Comparison of ENCODE assay signal across 8 cellular contexts in the genomic region with DNA sequence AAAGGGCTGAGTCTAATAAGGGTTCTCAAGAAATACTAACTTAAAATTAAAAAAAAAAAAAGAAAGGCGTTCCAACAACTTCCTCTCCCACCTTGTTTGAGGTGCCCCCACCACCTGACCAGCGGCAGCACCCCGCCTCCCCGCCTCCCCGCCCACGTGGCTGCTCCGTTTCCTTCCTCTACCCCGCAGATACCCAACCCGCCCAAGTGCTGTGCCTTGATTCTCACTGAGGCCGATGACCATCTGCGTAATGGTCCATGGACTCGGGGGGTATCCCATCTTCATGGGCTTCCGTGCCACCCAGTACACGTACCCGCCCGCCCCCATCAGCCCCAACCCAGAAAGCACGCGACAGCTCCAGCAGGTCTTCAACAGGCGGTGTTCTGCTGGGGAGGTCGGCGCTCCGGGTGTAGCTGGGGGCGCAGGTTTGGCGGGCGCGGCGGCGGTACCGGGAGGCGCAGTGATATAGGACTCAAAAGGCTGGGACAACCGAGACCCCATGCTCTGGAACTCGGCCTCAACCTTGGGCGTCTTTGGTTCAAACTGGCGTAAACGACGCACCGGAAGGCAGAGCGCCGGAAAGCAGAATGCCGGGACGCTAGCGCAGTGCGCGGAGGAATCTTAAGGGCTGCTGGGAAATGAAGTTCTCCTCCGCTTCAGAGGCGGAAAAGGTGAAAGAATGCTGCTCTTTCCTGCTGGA. TPM values are rescaled to one million over a fixed set of nuclear protein-coding genes. Genes with fewer than 3 reads are reported as not detected.
DNase-seq lines count a peak whose midpoint lies in the region; ATAC-seq lines count a peak whose summit lies in the region.

A gene with protein sequence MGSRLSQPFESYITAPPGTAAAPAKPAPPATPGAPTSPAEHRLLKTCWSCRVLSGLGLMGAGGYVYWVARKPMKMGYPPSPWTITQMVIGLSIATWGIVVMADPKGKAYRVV (minus strand): TSS at position 545 of the 700 bp plus-strand sequence. CDS start 44 bp downstream, at position 501.

- ATAC-seq in HG03469 (IDR thresholded peaks at IDR 0.05; ENCODE audit: unreplicated experiment), result peak; percentile 86
- ATAC-seq in activated CD8-positive, alpha-beta T cell treated with anti-CD3 and anti-CD28 coated beads, Interleukin-2, amount 10 ng/mL, durations not matched to agents 7 days and 5 days, result peak; percentile 94

- CTCF ChIA-PET in activated CD8-positive, alpha-beta T cell treated with anti-CD3 and anti-CD28 coated beads, Interleukin-2, amount 10 ng/mL, durations not matched to agents 7 days and 5 days (lab: Charles Lee), result no interaction called here

- H3K27me3 Mint-ChIP-seq in activated CD8-positive, alpha-beta T cell treated with anti-CD3 and anti-CD28 coated beads, Interleukin-2, amount 10 ng/mL, durations not matched to agents 7 days and 5 days (ENCODE audit: low read depth), result no peaks in the 10 kb centered on the region

- no peaks in the 10 kb centered on the region for H3K9me3 Mint-ChIP-seq in activated CD8-positive, alpha-beta T cell treated with anti-CD3 and anti-CD28 coated beads, Interleukin-2, amount 10 ng/mL, durations not matched to agents 7 days and 5 days (ENCODE audit: insufficient read depth)

- peaks cover 28% of the 10 kb centered on the region for H3K4me1 Mint-ChIP-seq in activated CD8-positive, alpha-beta T cell treated with anti-CD3 and anti-CD28 coated beads, Interleukin-2, amount 10 ng/mL, durations not matched to agents 7 days and 5 days (ENCODE audit: low read depth)

- peak within 1 kb of the TSS; percentile 95 for H3K27ac Mint-ChIP-seq in activated CD8-positive, alpha-beta T cell treated with anti-CD3 and anti-CD28 coated beads, Interleukin-2, amount 10 ng/mL, durations not matched to agents 7 days and 5 days

- POLR2A ChIA-PET in activated CD8-positive, alpha-beta T cell treated with anti-CD3 and anti-CD28 coated beads, Interleukin-2, amount 10 ng/mL, durations not matched to agents 7 days and 5 days (lab: Charles Lee), result interaction anchor here (0.7 kb wide), 2 partner anchors 90 to 173 kb away, joined by 3 read pairs; no protein-coding TSS in a partner anchor

- H3K4me3 Mint-ChIP-seq in activated CD8-positive, alpha-beta T cell treated with anti-CD3 and anti-CD28 coated beads, Interleukin-2, amount 10 ng/mL, durations not matched to agents 7 days and 5 days, result peak within 1 kb of the TSS; percentile 91

- DNase-seq in C1 segment of cervical spinal cord (lab: John Stamatoyannopoulos, UW) (peak in 13 of 14 donors; percentile 28 to 79 (median 70)), GM19240 (ENCODE audit: insufficient read length, low spot score) (peak; percentile 61), NCI-H748 (lab: John Stamatoyannopoulos, UW; ENCODE audit: unreplicated experiment) (peak; percentile 89), lung microvascular endothelial cell (ENCODE audit: low read depth in 2 of 2) (peak; percentile 76 to 84)
- DNase-seq in activated CD8-positive, alpha-beta T cell treated with anti-CD3 and anti-CD28 coated beads, Interleukin-2, amount 10 ng/mL, durations not matched to agents 7 days and 5 days, result peak; percentile 84
- peak; percentile 36 for DNase-seq in effector CD8-positive, alpha-beta T cell (lab: John Stamatoyannopoulos, UW)
- DNase-seq in stimulated activated CD4-positive, alpha-beta T cell treated with anti-CD3 and anti-CD28 coated beads, TNF-alpha, amount 100 ng/mL, for 48 hours (ENCODE audit: low read depth in 3 of 3), result peak; percentile 51 to 65 (median 55)

- peaks cover 33% of the 10 kb centered on the region for H3K36me3 Mint-ChIP-seq in activated CD8-positive, alpha-beta T cell treated with anti-CD3 and anti-CD28 coated beads, Interleukin-2, amount 10 ng/mL, durations not matched to agents 7 days and 5 days (ENCODE audit: low read depth)

RNA-seq across cellular contexts. Expression of the gene that starts here (rescaled TPM):
- 10 to 100 TPM; 50.8 to 52.1 TPM for total RNA-seq in activated CD8-positive, alpha-beta T cell treated with anti-CD3 and anti-CD28 coated beads, Interleukin-2, amount 10 ng/mL, durations not matched to agents 7 days and 5 days
- total RNA-seq in lung microvascular endothelial cell, result 9.2 and 10.9 TPM in 2 replicates

Comparison
In these comparisons a context has a peak if more than half of its experiments do, and no peak if none do; other contexts are left out.
1. Peak in every context shown above with its lines: DNase-seq and ATAC-seq.
2. DNase-seq: peak in every context shown above with its lines; median percentile 89 in NCI-H748; 84 in activated CD8-positive, alpha-beta T cell treated with anti-CD3 and anti-CD28 coated beads, Interleukin-2, amount 10 ng/mL, durations not matched to agents 7 days and 5 days; 80 in lung microvascular endothelial cell; 70 in C1 segment of cervical spinal cord; 61 in GM19240; 55 in stimulated activated CD4-positive, alpha-beta T cell treated with anti-CD3 and anti-CD28 coated beads, TNF-alpha, amount 100 ng/mL, for 48 hours; 36 in effector CD8-positive, alpha-beta T cell.